In genomic region chr1:201559679-201560162, GRCh38 we compare ENCODE assay signal across 1 cellular context.
A peak's percentile ranks its signal among the peaks of the same experiment; 100 is the strongest.
TF ChIP-seq lines count a peak whose summit lies in the region.

No MANE protein-coding gene starts in this region.

TF ChIP-seq in HepG2, 621 proteins besides CTCF, POLR2A, EP300 and RAD21 (continued from another document and continues in another):
- TF ChIP-seq AHDC1 (CRISPR knock-in tag; IDR thresholded peaks at IDR 0.05; ENCODE audit: borderline replicate concordance) (no peak), ELF3 (CRISPR knock-in tag; IDR thresholded peaks at IDR 0.05) (0 out of 2 replicates have a peak, but pooled peaks have one; percentile 20), ZBTB46 (CRISPR knock-in tag; IDR thresholded peaks at IDR 0.05; ENCODE audit: borderline replicate concordance) (no peak), ZC3H13 (CRISPR knock-in tag; IDR thresholded peaks at IDR 0.05) (no peak), ZFX (CRISPR knock-in tag; IDR thresholded peaks at IDR 0.05; ENCODE audit: low read depth) (peak; percentile 42; the same call in 1 of the 2 replicates), PAX8 (CRISPR knock-in tag; IDR thresholded peaks at IDR 0.05; ENCODE audit: borderline replicate concordance) (no peak), STAG1 (CRISPR knock-in tag; IDR thresholded peaks at IDR 0.05) (peak; percentile 94), SALL2 (CRISPR knock-in tag; IDR thresholded peaks at IDR 0.05) (no peak), HMG20B (CRISPR knock-in tag; conservative IDR thresholded peaks at IDR 0.05) (no peak), PTBP1 (IDR thresholded peaks at IDR 0.05; ENCODE audit: low read depth, low read length, poor library complexity, severe bottlenecking) (no peak), SMC3 (IDR thresholded peaks at IDR 0.05; ENCODE audit: low read length) (peak; percentile 72), ZMYM4 (CRISPR knock-in tag; IDR thresholded peaks at IDR 0.05) (0 out of 2 replicates have a peak, but pooled peaks have one; percentile 36), BHLHE40 (IDR thresholded peaks at IDR 0.05; ENCODE audit: low read length) (no peak), ZNF775 (CRISPR knock-in tag; IDR thresholded peaks at IDR 0.05; ENCODE audit: borderline replicate concordance) (no peak), PBX3 (CRISPR knock-in tag; IDR thresholded peaks at IDR 0.05; ENCODE audit: borderline replicate concordance) (no peak), CSRNP1 (CRISPR knock-in tag; IDR thresholded peaks at IDR 0.05) (no peak), JUND (CRISPR knock-in tag; IDR thresholded peaks at IDR 0.05) (no peak), JARID2 (CRISPR knock-in tag; IDR thresholded peaks at IDR 0.05; ENCODE audit: insufficient replicate concordance) (no peak), ZNF552 (CRISPR knock-in tag; IDR thresholded peaks at IDR 0.05; ENCODE audit: borderline replicate concordance) (no peak), FOSL2 (CRISPR knock-in tag; IDR thresholded peaks at IDR 0.05) (no peak), CEBPG (CRISPR knock-in tag; IDR thresholded peaks at IDR 0.05) (no peak), ZNF547 (CRISPR knock-in tag; IDR thresholded peaks at IDR 0.05) (no peak), MYC (CRISPR knock-in tag; IDR thresholded peaks at IDR 0.05; ENCODE audit: borderline replicate concordance) (peak; percentile 33; the same call in 1 of the 2 replicates), RFX5 (IDR thresholded peaks at IDR 0.05; ENCODE audit: low read depth, low read length) (no peak), TCF7L2 (IDR thresholded peaks at IDR 0.05; ENCODE audit: low read depth, low read length) (no peak), ATF6 (CRISPR knock-in tag; conservative IDR thresholded peaks at IDR 0.05) (no peak), ZNF232 (CRISPR knock-in tag; IDR thresholded peaks at IDR 0.05; ENCODE audit: borderline replicate concordance) (no peak), ZNF143 (CRISPR knock-in tag; IDR thresholded peaks at IDR 0.05) (peak; percentile 66), ZNF772 (CRISPR knock-in tag; IDR thresholded peaks at IDR 0.05) (no peak), ZFP36 (IDR thresholded peaks at IDR 0.05; ENCODE audit: borderline replicate concordance, low read depth, low read length, partially characterized antibody) (no peak), ZNF282 (IDR thresholded peaks at IDR 0.05; ENCODE audit: partially characterized antibody) (no peak), PITX1 (CRISPR knock-in tag; IDR thresholded peaks at IDR 0.05) (no peak), GRHL1 (CRISPR knock-in tag; conservative IDR thresholded peaks at IDR 0.05) (no peak), KLF6 (CRISPR knock-in tag; IDR thresholded peaks at IDR 0.05) (no peak), MTA1 (CRISPR knock-in tag; IDR thresholded peaks at IDR 0.05; ENCODE audit: borderline replicate concordance) (no peak), AGO2 (optimal IDR thresholded peaks at IDR 0.05; ENCODE audit: low read depth, low read length) (no peak), HNF4G (IDR thresholded peaks at IDR 0.05; ENCODE audit: borderline replicate concordance, low read depth, low read length) (no peak), HNF4G (CRISPR knock-in tag; IDR thresholded peaks at IDR 0.05; ENCODE audit: borderline replicate concordance, low read depth) (no peak), DMTF1 (CRISPR knock-in tag; IDR thresholded peaks at IDR 0.05) (no peak), ARHGAP35 (CRISPR knock-in tag; IDR thresholded peaks at IDR 0.05; ENCODE audit: borderline replicate concordance) (no peak), FOXP4 (CRISPR knock-in tag; IDR thresholded peaks at IDR 0.05) (no peak), SMARCE1 (IDR thresholded peaks at IDR 0.05; ENCODE audit: borderline replicate concordance) (no peak), ONECUT2 (CRISPR knock-in tag; IDR thresholded peaks at IDR 0.05) (no peak), ELF1 (CRISPR knock-in tag; IDR thresholded peaks at IDR 0.05) (no peak), AHR (CRISPR knock-in tag; IDR thresholded peaks at IDR 0.05) (no peak), ZNF768 (CRISPR knock-in tag; IDR thresholded peaks at IDR 0.05) (peak; percentile 38; the same call in 1 of the 2 replicates)
